In the genomic region with DNA sequence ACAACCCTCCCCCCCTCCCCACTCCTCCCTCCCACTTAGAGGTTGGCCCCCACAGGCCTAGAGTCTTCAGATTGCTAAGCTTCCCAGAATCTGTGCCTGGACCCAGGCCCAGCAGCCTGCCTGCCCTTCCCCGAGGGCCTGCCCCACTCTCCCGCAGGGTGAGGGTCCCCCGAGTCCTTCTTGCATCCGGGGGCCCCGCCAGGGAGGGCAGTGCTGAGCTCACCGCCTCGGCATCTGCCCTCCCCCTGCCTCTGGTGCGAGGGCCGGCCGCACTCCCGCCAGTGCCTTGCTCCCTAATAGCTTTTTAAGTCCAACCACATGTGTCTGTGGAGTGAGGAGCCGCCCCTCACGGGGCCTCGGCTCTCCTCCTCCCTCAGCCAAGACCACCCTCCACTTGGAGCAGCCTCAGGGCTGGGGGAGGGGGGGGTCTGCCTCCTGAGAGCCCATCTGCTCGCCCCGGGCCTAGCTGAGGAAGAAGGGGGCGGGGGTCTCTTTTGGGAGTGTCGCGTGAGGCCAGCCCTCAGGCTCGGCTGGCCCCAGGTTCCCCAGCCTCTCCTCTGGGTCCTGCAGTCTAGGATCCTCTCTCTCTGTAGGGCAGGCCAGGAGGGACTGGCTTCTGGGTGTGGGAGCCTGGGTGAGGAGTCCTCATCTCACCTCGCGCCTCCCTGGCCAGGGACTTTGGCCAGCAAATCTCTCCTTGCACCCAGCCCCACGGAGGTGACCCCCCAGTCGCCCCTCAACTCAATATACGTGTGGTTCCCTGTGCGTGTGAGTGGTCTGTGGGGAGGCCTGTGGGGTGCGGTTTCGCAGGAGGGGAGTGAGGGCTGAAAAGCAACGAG, we compare ENCODE assay signal across 1 cellular context.
TF ChIP-seq lines count a peak whose summit lies in the region.

No MANE protein-coding gene starts in this region.

TF ChIP-seq in HepG2, 621 proteins besides CTCF, POLR2A, EP300 and RAD21 (continued from another document):
- 0 out of 2 replicates have a peak, but pooled peaks have one; percentile 22 for TF ChIP-seq ZBTB38 (CRISPR knock-in tag; IDR thresholded peaks at IDR 0.05)
- TF ChIP-seq, protein P1, sequence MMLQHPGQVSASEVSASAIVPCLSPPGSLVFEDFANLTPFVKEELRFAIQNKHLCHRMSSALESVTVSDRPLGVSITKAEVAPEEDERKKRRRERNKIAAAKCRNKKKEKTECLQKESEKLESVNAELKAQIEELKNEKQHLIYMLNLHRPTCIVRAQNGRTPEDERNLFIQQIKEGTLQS (CRISPR knock-in tag; IDR thresholded peaks at IDR 0.05) = peak; percentile 94
- TF ChIP-seq, protein P2, sequence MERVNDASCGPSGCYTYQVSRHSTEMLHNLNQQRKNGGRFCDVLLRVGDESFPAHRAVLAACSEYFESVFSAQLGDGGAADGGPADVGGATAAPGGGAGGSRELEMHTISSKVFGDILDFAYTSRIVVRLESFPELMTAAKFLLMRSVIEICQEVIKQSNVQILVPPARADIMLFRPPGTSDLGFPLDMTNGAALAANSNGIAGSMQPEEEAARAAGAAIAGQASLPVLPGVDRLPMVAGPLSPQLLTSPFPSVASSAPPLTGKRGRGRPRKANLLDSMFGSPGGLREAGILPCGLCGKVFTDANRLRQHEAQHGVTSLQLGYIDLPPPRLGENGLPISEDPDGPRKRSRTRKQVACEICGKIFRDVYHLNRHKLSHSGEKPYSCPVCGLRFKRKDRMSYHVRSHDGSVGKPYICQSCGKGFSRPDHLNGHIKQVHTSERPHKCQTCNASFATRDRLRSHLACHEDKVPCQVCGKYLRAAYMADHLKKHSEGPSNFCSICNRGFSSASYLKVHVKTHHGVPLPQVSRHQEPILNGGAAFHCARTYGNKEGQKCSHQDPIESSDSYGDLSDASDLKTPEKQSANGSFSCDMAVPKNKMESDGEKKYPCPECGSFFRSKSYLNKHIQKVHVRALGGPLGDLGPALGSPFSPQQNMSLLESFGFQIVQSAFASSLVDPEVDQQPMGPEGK (CRISPR knock-in tag; IDR thresholded peaks at IDR 0.05) = peak; percentile 83
- peak; percentile 92 for TF ChIP-seq ZNF746 (CRISPR knock-in tag; IDR thresholded peaks at IDR 0.05)
- peak; percentile 60; the same call in 1 of the 2 replicates for TF ChIP-seq SAP130 (CRISPR knock-in tag; IDR thresholded peaks at IDR 0.05; ENCODE audit: low read depth)
- TF ChIP-seq, protein P3, sequence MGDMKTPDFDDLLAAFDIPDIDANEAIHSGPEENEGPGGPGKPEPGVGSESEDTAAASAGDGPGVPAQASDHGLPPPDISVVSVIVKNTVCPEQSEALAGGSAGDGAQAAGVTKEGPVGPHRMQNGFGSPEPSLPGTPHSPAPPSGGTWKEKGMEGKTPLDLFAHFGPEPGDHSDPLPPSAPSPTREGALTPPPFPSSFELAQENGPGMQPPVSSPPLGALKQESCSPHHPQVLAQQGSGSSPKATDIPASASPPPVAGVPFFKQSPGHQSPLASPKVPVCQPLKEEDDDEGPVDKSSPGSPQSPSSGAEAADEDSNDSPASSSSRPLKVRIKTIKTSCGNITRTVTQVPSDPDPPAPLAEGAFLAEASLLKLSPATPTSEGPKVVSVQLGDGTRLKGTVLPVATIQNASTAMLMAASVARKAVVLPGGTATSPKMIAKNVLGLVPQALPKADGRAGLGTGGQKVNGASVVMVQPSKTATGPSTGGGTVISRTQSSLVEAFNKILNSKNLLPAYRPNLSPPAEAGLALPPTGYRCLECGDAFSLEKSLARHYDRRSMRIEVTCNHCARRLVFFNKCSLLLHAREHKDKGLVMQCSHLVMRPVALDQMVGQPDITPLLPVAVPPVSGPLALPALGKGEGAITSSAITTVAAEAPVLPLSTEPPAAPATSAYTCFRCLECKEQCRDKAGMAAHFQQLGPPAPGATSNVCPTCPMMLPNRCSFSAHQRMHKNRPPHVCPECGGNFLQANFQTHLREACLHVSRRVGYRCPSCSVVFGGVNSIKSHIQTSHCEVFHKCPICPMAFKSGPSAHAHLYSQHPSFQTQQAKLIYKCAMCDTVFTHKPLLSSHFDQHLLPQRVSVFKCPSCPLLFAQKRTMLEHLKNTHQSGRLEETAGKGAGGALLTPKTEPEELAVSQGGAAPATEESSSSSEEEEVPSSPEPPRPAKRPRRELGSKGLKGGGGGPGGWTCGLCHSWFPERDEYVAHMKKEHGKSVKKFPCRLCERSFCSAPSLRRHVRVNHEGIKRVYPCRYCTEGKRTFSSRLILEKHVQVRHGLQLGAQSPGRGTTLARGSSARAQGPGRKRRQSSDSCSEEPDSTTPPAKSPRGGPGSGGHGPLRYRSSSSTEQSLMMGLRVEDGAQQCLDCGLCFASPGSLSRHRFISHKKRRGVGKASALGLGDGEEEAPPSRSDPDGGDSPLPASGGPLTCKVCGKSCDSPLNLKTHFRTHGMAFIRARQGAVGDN (CRISPR knock-in tag; IDR thresholded peaks at IDR 0.05) = peak; percentile 90
- TF ChIP-seq MYC (CRISPR knock-in tag; IDR thresholded peaks at IDR 0.05; ENCODE audit: borderline replicate concordance) = peak; percentile 54; the same call in 1 of the 2 replicates
- TF ChIP-seq, protein P4, sequence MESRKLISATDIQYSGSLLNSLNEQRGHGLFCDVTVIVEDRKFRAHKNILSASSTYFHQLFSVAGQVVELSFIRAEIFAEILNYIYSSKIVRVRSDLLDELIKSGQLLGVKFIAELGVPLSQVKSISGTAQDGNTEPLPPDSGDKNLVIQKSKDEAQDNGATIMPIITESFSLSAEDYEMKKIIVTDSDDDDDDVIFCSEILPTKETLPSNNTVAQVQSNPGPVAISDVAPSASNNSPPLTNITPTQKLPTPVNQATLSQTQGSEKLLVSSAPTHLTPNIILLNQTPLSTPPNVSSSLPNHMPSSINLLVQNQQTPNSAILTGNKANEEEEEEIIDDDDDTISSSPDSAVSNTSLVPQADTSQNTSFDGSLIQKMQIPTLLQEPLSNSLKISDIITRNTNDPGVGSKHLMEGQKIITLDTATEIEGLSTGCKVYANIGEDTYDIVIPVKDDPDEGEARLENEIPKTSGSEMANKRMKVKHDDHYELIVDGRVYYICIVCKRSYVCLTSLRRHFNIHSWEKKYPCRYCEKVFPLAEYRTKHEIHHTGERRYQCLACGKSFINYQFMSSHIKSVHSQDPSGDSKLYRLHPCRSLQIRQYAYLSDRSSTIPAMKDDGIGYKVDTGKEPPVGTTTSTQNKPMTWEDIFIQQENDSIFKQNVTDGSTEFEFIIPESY (CRISPR knock-in tag; IDR thresholded peaks at IDR 0.05) = peak; percentile 78
- TF ChIP-seq, protein P5, sequence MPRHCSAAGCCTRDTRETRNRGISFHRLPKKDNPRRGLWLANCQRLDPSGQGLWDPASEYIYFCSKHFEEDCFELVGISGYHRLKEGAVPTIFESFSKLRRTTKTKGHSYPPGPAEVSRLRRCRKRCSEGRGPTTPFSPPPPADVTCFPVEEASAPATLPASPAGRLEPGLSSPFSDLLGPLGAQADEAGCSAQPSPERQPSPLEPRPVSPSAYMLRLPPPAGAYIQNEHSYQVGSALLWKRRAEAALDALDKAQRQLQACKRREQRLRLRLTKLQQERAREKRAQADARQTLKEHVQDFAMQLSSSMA (CRISPR knock-in tag; IDR thresholded peaks at IDR 0.05) = peak; percentile 59; the same call in 1 of the 2 replicates
- TF ChIP-seq POLR2AphosphoS5 (IDR thresholded peaks at IDR 0.05; ENCODE audit: low read depth, low read length) = no peak
- TF ChIP-seq SALL1 (CRISPR knock-in tag; IDR thresholded peaks at IDR 0.05) = peak; percentile 56; the same call in 1 of the 2 replicates
- 0 out of 2 replicates have a peak, but pooled peaks have one; percentile 25 for TF ChIP-seq JUN (CRISPR knock-in tag; IDR thresholded peaks at IDR 0.05)
- TF ChIP-seq, protein P6, sequence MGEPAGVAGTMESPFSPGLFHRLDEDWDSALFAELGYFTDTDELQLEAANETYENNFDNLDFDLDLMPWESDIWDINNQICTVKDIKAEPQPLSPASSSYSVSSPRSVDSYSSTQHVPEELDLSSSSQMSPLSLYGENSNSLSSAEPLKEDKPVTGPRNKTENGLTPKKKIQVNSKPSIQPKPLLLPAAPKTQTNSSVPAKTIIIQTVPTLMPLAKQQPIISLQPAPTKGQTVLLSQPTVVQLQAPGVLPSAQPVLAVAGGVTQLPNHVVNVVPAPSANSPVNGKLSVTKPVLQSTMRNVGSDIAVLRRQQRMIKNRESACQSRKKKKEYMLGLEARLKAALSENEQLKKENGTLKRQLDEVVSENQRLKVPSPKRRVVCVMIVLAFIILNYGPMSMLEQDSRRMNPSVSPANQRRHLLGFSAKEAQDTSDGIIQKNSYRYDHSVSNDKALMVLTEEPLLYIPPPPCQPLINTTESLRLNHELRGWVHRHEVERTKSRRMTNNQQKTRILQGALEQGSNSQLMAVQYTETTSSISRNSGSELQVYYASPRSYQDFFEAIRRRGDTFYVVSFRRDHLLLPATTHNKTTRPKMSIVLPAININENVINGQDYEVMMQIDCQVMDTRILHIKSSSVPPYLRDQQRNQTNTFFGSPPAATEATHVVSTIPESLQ (CRISPR knock-in tag; conservative IDR thresholded peaks at IDR 0.05) = no peak
- no peak for TF ChIP-seq ZNF225 (CRISPR knock-in tag; IDR thresholded peaks at IDR 0.05)
